ENCODE assay signal across 9 cellular contexts in genomic region chr10:54402576-54402975, GRCh38.
DNase-seq lines count a peak whose midpoint lies in the region; TF ChIP-seq lines count a peak whose summit lies in the region.
"Had no signal": no experiment of that assay in that cellular context is flagged by ENCODE, and none has a peak within 500 bp of the region (broad histone marks: within the 10 kb centered on the region; RNA-seq: fewer than 3 reads in every experiment).

No MANE protein-coding gene starts in this region.

- H3K4me1 Mint-ChIP-seq in nephron progenitor cell: no peaks in the 10 kb centered on the region

- no peaks in the 10 kb centered on the region for H3K36me3 Mint-ChIP-seq in nephron progenitor cell (ENCODE audit: low read depth)

- peak; percentile 8 for TF ChIP-seq CTCF in GM06990 (IDR thresholded peaks at IDR 0.05; ENCODE audit: insufficient read depth, low read length, poor library complexity, severe bottlenecking)
- TF ChIP-seq CTCF in choroid plexus epithelial cell (conservative IDR thresholded peaks at IDR 0.05; ENCODE audit: low read depth, low read length): peak; percentile 44
- peak; percentile 57 for TF ChIP-seq CTCF in nephron progenitor cell (IDR thresholded peaks at IDR 0.05)

- DNase-seq in GM06990 (ENCODE audit: extremely low read depth, insufficient read length) (no peak), NAMALWA (ENCODE audit: low spot score) (peak; percentile 19), choroid plexus epithelial cell (ENCODE audit: low read depth) (peak; percentile 52), nephron progenitor cell (peak; percentile 4), islet precursor cell (no peak), mesenteric fat pad (ENCODE audit: low spot score) (no peak)
- no peak for DNase-seq in activated CD4-positive, alpha-beta T cell treated with anti-CD3 and anti-CD28 coated beads for 48 hours
- DNase-seq in activated naive CD4-positive, alpha-beta T cell (lab: John Stamatoyannopoulos, UW): no peak
- DNase-seq: activated CD8-positive, alpha-beta memory T cell treated with anti-CD3 and anti-CD28 coated beads for 24 hours had no signal

- H3K27me3 ChIP-seq in GM06990 (replicated peaks; ENCODE audit: control insufficient read depth, insufficient read depth, low read length): no peaks in the 10 kb centered on the region

- no peak overlapping the region for H3K27ac Mint-ChIP-seq in nephron progenitor cell

- H3K4me3 Mint-ChIP-seq in nephron progenitor cell: no peak overlapping the region

- no peaks in the 10 kb centered on the region for H3K36me3 ChIP-seq in GM06990 (ENCODE audit: control insufficient read depth, insufficient read depth, low read length)

- H3K9me3 Mint-ChIP-seq in nephron progenitor cell: peaks cover 3% of the 10 kb centered on the region

- H3K27me3 Mint-ChIP-seq in nephron progenitor cell (ENCODE audit: low read depth, poor library complexity): no peaks in the 10 kb centered on the region

- no peak overlapping the region for H3K4me3 ChIP-seq in GM06990 (replicated peaks; ENCODE audit: low read depth, low read length)
- no peak overlapping the region for H3K4me3 ChIP-seq in choroid plexus epithelial cell (ENCODE audit: low read depth, low read length)

Comparison
In these comparisons a context has a peak if more than half of its experiments do, and no peak if none do; other contexts are left out.
1. DNase-seq: peak in NAMALWA (single experiment), choroid plexus epithelial cell (single experiment) and nephron progenitor cell (single experiment); none in GM06990 (single experiment), islet precursor cell (single experiment), activated CD4-positive, alpha-beta T cell treated with anti-CD3 and anti-CD28 coated beads for 48 hours (single experiment), mesenteric fat pad (single experiment) and activated naive CD4-positive, alpha-beta T cell (0 of 4).
2. Peak in every context shown above with its lines, with median percentiles within 50 percentile points of each other: CTCF ChIP-seq.